Comparison of ENCODE assay signal across 8 cellular contexts in the genomic region with DNA sequence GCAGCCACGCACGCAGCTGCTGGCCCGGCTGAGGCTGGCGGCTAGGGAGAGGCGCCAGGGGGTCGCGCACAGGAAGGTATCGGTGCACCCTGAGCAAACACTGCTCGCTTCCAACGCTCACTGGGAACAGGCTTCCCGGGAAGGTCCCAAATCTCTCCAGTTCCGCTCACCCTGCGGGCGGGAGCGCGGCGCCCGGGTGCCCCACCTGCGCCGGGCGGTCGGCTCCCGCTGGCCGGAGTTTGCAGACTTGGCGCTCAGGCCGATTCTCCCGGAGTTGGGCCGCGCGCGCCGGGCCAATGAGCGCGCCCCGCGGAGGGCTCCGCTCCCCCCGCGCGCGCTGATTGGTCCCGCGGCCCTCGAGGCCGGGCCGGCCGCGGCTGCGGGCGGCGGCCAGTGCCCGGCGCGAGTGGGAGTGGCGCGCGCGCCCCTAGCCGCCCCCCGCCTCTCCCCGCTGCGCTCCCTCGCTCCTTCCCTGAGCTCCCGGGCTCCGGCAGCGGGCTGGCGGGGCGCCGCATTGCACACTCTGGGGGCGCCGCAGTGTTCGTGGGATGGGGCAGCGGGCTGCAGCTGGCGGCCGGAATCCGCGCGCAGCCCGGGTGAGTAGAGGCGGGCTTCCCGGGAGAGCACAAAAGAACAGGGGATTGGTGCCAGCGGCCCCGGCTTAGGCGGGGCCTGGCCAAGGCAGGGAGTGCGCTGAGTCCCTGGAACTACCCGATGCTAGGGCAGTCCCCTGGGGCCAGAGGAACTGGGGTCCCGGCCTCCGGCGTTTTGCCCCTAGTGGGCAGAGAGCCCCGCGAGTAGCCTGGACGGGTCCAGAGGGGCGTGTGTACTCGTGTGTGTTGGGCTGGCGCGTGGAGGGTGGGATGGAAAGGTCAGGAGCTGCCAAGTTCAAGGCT. TPM values are rescaled to one million over a fixed set of nuclear protein-coding genes. Genes with fewer than 3 reads are reported as not detected.
A peak's percentile ranks its signal among the peaks of the same experiment; 100 is the strongest.
DNase-seq lines count a peak whose midpoint lies in the region; ATAC-seq and TF ChIP-seq lines count a peak whose summit lies in the region.

TSS of gene LYPD6 (plus strand) at position 461 of the 896 bp plus-strand sequence. CDS start 107,122 bp downstream, outside the sequence.

- peaks cover 0 to 12% (median 4%) of the 10 kb centered on the region in 11 donors for H3K9me3 Mint-ChIP-seq in naive thymus-derived CD4-positive, alpha-beta T cell
- H3K9me3 Mint-ChIP-seq in T-cell, result no peaks in the 10 kb centered on the region

- peaks cover 0 to 10% (median 5%) of the 10 kb centered on the region in 7 donors for H3K4me1 Mint-ChIP-seq in naive thymus-derived CD4-positive, alpha-beta T cell
- peaks cover 0 to 10% (median 7%) of the 10 kb centered on the region in 3 donors for H3K4me1 Mint-ChIP-seq in T-cell

- no peak for TF ChIP-seq CTCF in GM12865 (IDR thresholded peaks at IDR 0.05; ENCODE audit: insufficient read depth, low read depth, low read length, missing control alignments)
- TF ChIP-seq CTCF in HCT116 (IDR thresholded peaks at IDR 0.05 in 2 of 3, conservative IDR thresholded peaks at IDR 0.05 in 1 of 3; ENCODE audit: borderline replicate concordance in 1 of 3, insufficient read depth in 1 of 3, low read depth in 2 of 3, low read length in 2 of 3), result peak in 2 of 3 experiments; percentile 7 to 9; a peak in 1 of 6 replicates
- TF ChIP-seq CTCF in NB4 (IDR thresholded peaks at IDR 0.05; ENCODE audit: low read depth, low read length), result no peak
- no peak for TF ChIP-seq CTCF in fibroblast of the aortic adventitia (IDR thresholded peaks at IDR 0.05; ENCODE audit: insufficient read depth, low read length)

- H3K4me2 ChIP-seq in HCT116 (ENCODE audit: low read length), result peak within 1 kb of the TSS; percentile 91

- no peaks in the 10 kb centered on the region for H3K36me3 ChIP-seq in HCT116 (ENCODE audit: control insufficient read depth in 1 of 2, insufficient read depth in 2 of 2, low read length in 2 of 2)
- H3K36me3 ChIP-seq in naive thymus-derived CD4-positive, alpha-beta T cell (ENCODE audit: control insufficient read depth in 2 of 3, insufficient read depth in 3 of 3, low read length in 3 of 3), result no peaks in the 10 kb centered on the region

- TF ChIP-seq RAD21 in HCT116 (IDR thresholded peaks at IDR 0.05; ENCODE audit: low read depth), result no peak

- intact Hi-C loops in HCT116 (cut with micrococcal nuclease), result loop anchor here (1.0 kb wide), 1 partner anchor 292 kb away; the partner anchor contains the start of gene LYPD6B
- intact Hi-C loops in naive thymus-derived CD4-positive, alpha-beta T cell (cut with micrococcal nuclease), result no loop called here

- H3K9me3 ChIP-seq in HCT116 (ENCODE audit: control insufficient read depth in 1 of 2, insufficient read depth in 1 of 2, low read depth in 1 of 2, low read length in 2 of 2), result no peaks in the 10 kb centered on the region
- no peaks in the 10 kb centered on the region for H3K9me3 ChIP-seq in naive thymus-derived CD4-positive, alpha-beta T cell (ENCODE audit: control insufficient read depth in 2 of 3, low read length in 3 of 3)

- H3K9ac ChIP-seq in HCT116 (ENCODE audit: low read length), result peak within 1 kb of the TSS; percentile 57

- H3K4me3 Mint-ChIP-seq in naive thymus-derived CD4-positive, alpha-beta T cell, result peak within 1 kb of the TSS in 4 of 10 donors; percentile 40 to 69 (median 50)
- peak within 1 kb of the TSS in 1 of 3 donors; percentile 21 for H3K4me3 Mint-ChIP-seq in T-cell

- peaks cover 0 to 4% (median 0%) of the 10 kb centered on the region in 5 donors for H3K36me3 Mint-ChIP-seq in naive thymus-derived CD4-positive, alpha-beta T cell
- no peaks in the 10 kb centered on the region for H3K36me3 Mint-ChIP-seq in T-cell

- no peaks in the 10 kb centered on the region for H3K79me2 ChIP-seq in HCT116 (ENCODE audit: insufficient read depth, low read length)

- RAD21 ChIA-PET in HCT116 (lab: Charles Lee; ENCODE audit: low non-redundant PET in 1 of 2, low total read pairs in 2 of 2, uncharacterized antibody in 2 of 2, unreplicated experiment in 2 of 2), result no interaction called here

- H3K4me1 ChIP-seq in HCT116 (ENCODE audit: control insufficient read depth in 1 of 2, insufficient read depth in 2 of 2, low read length in 2 of 2), result peaks cover 6 to 14% of the 10 kb centered on the region in 2 experiments; a peak in 2 of 4 replicates
- H3K4me1 ChIP-seq in naive thymus-derived CD4-positive, alpha-beta T cell (ENCODE audit: control insufficient read depth in 2 of 2, insufficient read depth in 2 of 2, low read length in 2 of 2), result no peaks in the 10 kb centered on the region

- no peaks in the 10 kb centered on the region for H3K9me2 ChIP-seq in HCT116 (ENCODE audit: insufficient read depth)

- DNase-seq in GM12865 (ENCODE audit: low read depth) (peak; percentile 78), HCT116 (ENCODE audit: low read depth, low spot score) (peak; percentile 38), NB4 (ENCODE audit: low read depth) (peak; percentile 83), T1000 (lab: John Stamatoyannopoulos, UW) (peak; percentile 79), fibroblast of the aortic adventitia (ENCODE audit: low read depth) (peak; percentile 27), T-cell (no peak)
- DNase-seq in naive thymus-derived CD4-positive, alpha-beta T cell, result no peak
- no peak for DNase-seq in activated effector memory CD4-positive, alpha-beta T cell treated with anti-CD3 and anti-CD28 coated beads, Interleukin-2, amount 50 U/mL, for 16 hours

- no TSS peak for BruUV-seq in HCT116 (replicated peaks; lab: Mats Ljungman, UMichigan)

- POLR2A ChIA-PET in HCT116 (lab: Charles Lee), result no interaction called here
- POLR2A ChIA-PET in naive thymus-derived CD4-positive, alpha-beta T cell (lab: Charles Lee), result no interaction called here
- POLR2A ChIA-PET in T-cell (lab: Charles Lee), result no interaction called here

- CTCF ChIA-PET in HCT116 (lab: Charles Lee) (interaction anchor here (0.9 to 1.4 kb wide), 2 partner anchors 95 to 292 kb away, joined by 3 to 4 read pairs; partner anchors contain the start of gene LYPD6B), T-cell (lab: Charles Lee) (no interaction called here)
- CTCF ChIA-PET in naive thymus-derived CD4-positive, alpha-beta T cell (lab: Charles Lee), result no interaction called here

- H3K27ac ChIP-seq in HCT116 (ENCODE audit: low read depth, low read length), result peak within 1 kb of the TSS; percentile 66
- no peak within 1 kb of the TSS for H3K27ac ChIP-seq in naive thymus-derived CD4-positive, alpha-beta T cell (ENCODE audit: low read depth, low read length)

- TF ChIP-seq POLR2A in HCT116 (IDR thresholded peaks at IDR 0.05; ENCODE audit: borderline replicate concordance, extremely low read depth, insufficient read depth, insufficient read length) (peak; percentile 3), NB4 (IDR thresholded peaks at IDR 0.05; ENCODE audit: extremely low read depth, insufficient read length) (no peak)

- H2AFZ ChIP-seq in HCT116 (ENCODE audit: low read depth, low read length, poor library complexity, severe bottlenecking), result peak within 1 kb of the TSS; percentile 70

- no peak within 1 kb of the TSS for H3K27ac Mint-ChIP-seq in naive thymus-derived CD4-positive, alpha-beta T cell
- H3K27ac Mint-ChIP-seq in T-cell, result no peak within 1 kb of the TSS

- no peaks in the 10 kb centered on the region for H4K20me1 ChIP-seq in HCT116 (ENCODE audit: insufficient read depth)

- H3K27me3 ChIP-seq in HCT116 (ENCODE audit: insufficient read depth, low read length), result no peaks in the 10 kb centered on the region
- H3K27me3 ChIP-seq in naive thymus-derived CD4-positive, alpha-beta T cell (ENCODE audit: control insufficient read depth in 2 of 2, insufficient read depth in 2 of 2, low read length in 2 of 2), result peaks cover 0 to 11% of the 10 kb centered on the region in 2 donors

- peaks cover 54 to 73% (median 60%) of the 10 kb centered on the region in 5 donors for H3K27me3 Mint-ChIP-seq in naive thymus-derived CD4-positive, alpha-beta T cell
- peaks cover 56 to 57% of the 10 kb centered on the region in 2 donors for H3K27me3 Mint-ChIP-seq in T-cell

- H3K4me3 ChIP-seq in GM12865 (ENCODE audit: low read depth, low read length) (peak within 1 kb of the TSS; percentile 84), HCT116 (replicated peaks in 1 of 2; ENCODE audit: low read depth in 1 of 2, low read length in 2 of 2) (peak within 1 kb of the TSS; percentile 65 to 69), NB4 (ENCODE audit: low read depth, low read length) (peak within 1 kb of the TSS; percentile 63), fibroblast of the aortic adventitia (ENCODE audit: low read depth, low read length) (peak within 1 kb of the TSS; percentile 60)
- no peak within 1 kb of the TSS for H3K4me3 ChIP-seq in naive thymus-derived CD4-positive, alpha-beta T cell (ENCODE audit: low read length)

- ATAC-seq in HCT116, result peak; percentile 92
- ATAC-seq in naive thymus-derived CD4-positive, alpha-beta T cell, result peak; percentile 66
- ATAC-seq in T-cell (replicated peaks in 1 of 4), result no peak

TF ChIP-seq in HCT116, 20 proteins besides CTCF, POLR2A, EP300 and RAD21:
- peak; percentile 24; the same call in 1 of the 2 replicates for TF ChIP-seq POLR2AphosphoS5 (IDR thresholded peaks at IDR 0.05; ENCODE audit: low read depth, low read length)
- TF ChIP-seq ATF3 (IDR thresholded peaks at IDR 0.05), result no peak
- TF ChIP-seq ZNF274 (IDR thresholded peaks at IDR 0.05; ENCODE audit: low read depth, low read length), result no peak
- TF ChIP-seq ZFX (IDR thresholded peaks at IDR 0.05), result peak; percentile 47; the same call in 1 of the 2 replicates
- TF ChIP-seq SIN3A (IDR thresholded peaks at IDR 0.05; ENCODE audit: low read depth), result no peak
TF ChIP-seq in HCT116: peak in this region for 2.

RNA-seq across cellular contexts. Expression of gene LYPD6, which starts in this region (rescaled TPM):
- total RNA-seq in HCT116 (2021; ENCODE audit: unreplicated experiment) (3.0 TPM), fibroblast of the aortic adventitia (ENCODE audit: low replicate concordance) (0.54 TPM in 1 of 2 replicates, not detected in the other), T-cell (not detected)
- polyA plus RNA-seq in HCT116 (2012), result 1.3 and 1.5 TPM in 2 replicates
- not detected for total RNA-seq in naive thymus-derived CD4-positive, alpha-beta T cell
- polyA plus RNA-seq in naive thymus-derived CD4-positive, alpha-beta T cell, result not detected

Comparison
In these comparisons a context has a peak if more than half of its experiments do, and no peak if none do; other contexts are left out.
1. Peak in DNase-seq and H3K4me3 ChIP-seq in fibroblast of the aortic adventitia; RNA of the gene not detected or under 1 TPM.
2. Peak in ATAC-seq in naive thymus-derived CD4-positive, alpha-beta T cell; RNA of the gene not detected or under 1 TPM.
3. DNase-seq: peak in GM12865 (single experiment), HCT116 (single experiment), NB4 (single experiment) and T1000 (single experiment); none in naive thymus-derived CD4-positive, alpha-beta T cell (0 of 9), activated effector memory CD4-positive, alpha-beta T cell treated with anti-CD3 and anti-CD28 coated beads, Interleukin-2, amount 50 U/mL, for 16 hours (single experiment) and T-cell (0 of 34).
4. CTCF ChIP-seq: peak in HCT116 (2 of 3); none in GM12865 (single experiment), NB4 (single experiment) and fibroblast of the aortic adventitia (single experiment).